In genomic region chr12:31491819-31492598, GRCh38 we compare ENCODE assay signal across 13 cellular contexts.
DNase-seq lines count a peak whose midpoint lies in the region; ATAC-seq, FAIRE-seq and TF ChIP-seq lines count a peak whose summit lies in the region.
"Had no signal": no experiment of that assay in that cellular context is flagged by ENCODE, and none has a peak within 500 bp of the region (broad histone marks: within the 10 kb centered on the region; RNA-seq: fewer than 3 reads in every experiment).

No MANE protein-coding gene starts in this region.

- peak; percentile 89 for DNase-seq in PC-3
- peak; percentile 88 for DNase-seq in epithelial cell of esophagus (ENCODE audit: low read depth)
- no peak for DNase-seq in osteoblast (ENCODE audit: insufficient read length, low spot score, missing footprints)
- no peak for DNase-seq in Peyer's patch
- DNase-seq in anterior cingulate cortex (lab: John Stamatoyannopoulos, UW) = no peak
- DNase-seq in natural killer cell = no peak
- DNase-seq in T-helper 2 cell = no peak
- DNase-seq: activated CD4-positive, alpha-beta memory T cell treated with anti-CD3 and anti-CD28 coated beads, Interleukin-2, amount 10 ng/mL, durations not matched to agents 7 days and 5 days; erythroblast; spleen; upper lobe of left lung had no signal

- no peaks in the 10 kb centered on the region for H3K9me3 Mint-ChIP-seq in natural killer cell
- H3K9me3 Mint-ChIP-seq: activated CD4-positive, alpha-beta memory T cell treated with anti-CD3 and anti-CD28 coated beads, Interleukin-2, amount 10 ng/mL, durations not matched to agents 7 days and 5 days had no signal

- peak; percentile 56 for FAIRE-seq in G401.6 (lab: Jason Lieb, UNC)
- FAIRE-seq: GM12878 had no signal

- H3K4me2 ChIP-seq in PC-3 (ENCODE audit: low read length) = peak overlapping the region; percentile 81
- H3K4me2 ChIP-seq in osteoblast (ENCODE audit: insufficient read depth, low read length) = peak overlapping the region; percentile 50

- BruUV-seq in PC-3 (replicated peaks; lab: Mats Ljungman, UMichigan) = no TSS peak

- peaks cover 0 to 4% of the 10 kb centered on the region in 2 donors for H3K27me3 Mint-ChIP-seq in natural killer cell (ENCODE audit: low read depth in 2 of 2)

- H2AFZ ChIP-seq in PC-3 (ENCODE audit: low read length) = no peak overlapping the region
- H2AFZ ChIP-seq in osteoblast (ENCODE audit: low read length) = no peak overlapping the region

- peak overlapping the region; percentile 67 for H3K9ac ChIP-seq in PC-3 (ENCODE audit: low read length)

- H3K4me1 Mint-ChIP-seq in natural killer cell = no peaks in the 10 kb centered on the region
- H3K4me1 Mint-ChIP-seq: activated CD4-positive, alpha-beta memory T cell treated with anti-CD3 and anti-CD28 coated beads, Interleukin-2, amount 10 ng/mL, durations not matched to agents 7 days and 5 days had no signal

- H3K36me3 Mint-ChIP-seq in natural killer cell = no peaks in the 10 kb centered on the region

- no peak overlapping the region for H3K27ac Mint-ChIP-seq in natural killer cell
- H3K27ac Mint-ChIP-seq: activated CD4-positive, alpha-beta memory T cell treated with anti-CD3 and anti-CD28 coated beads, Interleukin-2, amount 10 ng/mL, durations not matched to agents 7 days and 5 days had no signal

- H3K4me1 ChIP-seq in PC-3 (ENCODE audit: insufficient read depth, low read length) (peaks cover 34% of the 10 kb centered on the region), osteoblast (ENCODE audit: insufficient read depth, low read length) (peaks cover 16% of the 10 kb centered on the region), Peyer's patch (peaks cover 0 to under 1% (median 0%) of the 10 kb centered on the region in 4 donors)
- H3K4me1 ChIP-seq: spleen, upper lobe of left lung had no signal

- H3K9me2 ChIP-seq in PC-3 (replicated peaks; ENCODE audit: low read length) = no peaks in the 10 kb centered on the region

- POLR2A ChIA-PET in PC-3 (lab: Charles Lee; ENCODE audit: unreplicated experiment) = interaction anchor here (0.6 kb wide), 1 partner anchor 22 kb away, joined by 9 read pairs; no protein-coding TSS in a partner anchor

- H3F3A ChIP-seq in PC-3 (ENCODE audit: low read length, unreplicated experiment) = peaks cover 7% of the 10 kb centered on the region

- H3K36me3 ChIP-seq in PC-3 (ENCODE audit: low read depth, low read length) = no peaks in the 10 kb centered on the region
- no peaks in the 10 kb centered on the region for H3K36me3 ChIP-seq in osteoblast (ENCODE audit: insufficient read depth, low read length)
- peaks cover 0 to 18% (median 0%) of the 10 kb centered on the region in 3 donors for H3K36me3 ChIP-seq in Peyer's patch
- H3K36me3 ChIP-seq: upper lobe of left lung had no signal

- peak; percentile 76 for ATAC-seq in PC-3
- no peak for ATAC-seq in natural killer cell
- ATAC-seq: GM12878 had no signal

- TF ChIP-seq CTCF in PC-3 (conservative IDR thresholded peaks at IDR 0.05; ENCODE audit: low read depth, low read length) = no peak
- TF ChIP-seq CTCF in epithelial cell of esophagus (IDR thresholded peaks at IDR 0.05; ENCODE audit: insufficient read depth, low read depth, low read length, missing control alignments) = no peak
- TF ChIP-seq CTCF in osteoblast (IDR thresholded peaks at IDR 0.05; ENCODE audit: extremely low read depth, low read depth, low read length) = no peak
- no peak for TF ChIP-seq CTCF in Peyer's patch (IDR thresholded peaks at IDR 0.05)
- TF ChIP-seq CTCF in natural killer cell (IDR thresholded peaks at IDR 0.05) = no peak

- H3K4me3 ChIP-seq in PC-3 (ENCODE audit: low read length) (peak overlapping the region; percentile 23; the same call in 1 of the 2 replicates), epithelial cell of esophagus (ENCODE audit: low read length) (no peak overlapping the region), osteoblast (ENCODE audit: insufficient read depth, low read length) (no peak overlapping the region), Peyer's patch (no peak overlapping the region)
- H3K4me3 ChIP-seq: GM12878, spleen, upper lobe of left lung had no signal

- H3K4me3 Mint-ChIP-seq in natural killer cell = no peak overlapping the region
- H3K4me3 Mint-ChIP-seq: activated CD4-positive, alpha-beta memory T cell treated with anti-CD3 and anti-CD28 coated beads, Interleukin-2, amount 10 ng/mL, durations not matched to agents 7 days and 5 days had no signal

- no peaks in the 10 kb centered on the region for H3K27me3 ChIP-seq in PC-3 (ENCODE audit: low read length)
- H3K27me3 ChIP-seq in osteoblast (ENCODE audit: insufficient read depth, low read length) = no peaks in the 10 kb centered on the region
- H3K27me3 ChIP-seq in Peyer's patch = no peaks in the 10 kb centered on the region
- H3K27me3 ChIP-seq: spleen, upper lobe of left lung had no signal

- H3K27ac ChIP-seq in PC-3 (ENCODE audit: low read length) (peak overlapping the region; percentile 91), osteoblast (ENCODE audit: low read depth, low read length) (peak overlapping the region; percentile 21), Peyer's patch (no peak overlapping the region)
- H3K27ac ChIP-seq: spleen, upper lobe of left lung had no signal

- H4K20me1 ChIP-seq in PC-3 (ENCODE audit: low read length) (no peaks in the 10 kb centered on the region), osteoblast (ENCODE audit: insufficient read depth, low read length) (no peaks in the 10 kb centered on the region)

- TF ChIP-seq POLR2A in Peyer's patch (IDR thresholded peaks at IDR 0.05) = no peak

- CTCF ChIA-PET in PC-3 (lab: Charles Lee) = no interaction called here

- H3K9me3 ChIP-seq in PC-3 (ENCODE audit: low read length) = no peaks in the 10 kb centered on the region
- no peaks in the 10 kb centered on the region for H3K9me3 ChIP-seq in osteoblast (ENCODE audit: low read depth, low read length)
- no peaks in the 10 kb centered on the region for H3K9me3 ChIP-seq in Peyer's patch
- H3K9me3 ChIP-seq: spleen, upper lobe of left lung had no signal

- intact Hi-C loops in PC-3 (cut with micrococcal nuclease) (loop anchor here (1.0 to 10.0 kb wide), 3 partner anchors 20 to 93 kb away; no protein-coding TSS in a partner anchor), natural killer cell (cut with micrococcal nuclease) (no loop called here)

- H3K79me2 ChIP-seq in PC-3 (ENCODE audit: low read length) = no peaks in the 10 kb centered on the region
- H3K79me2 ChIP-seq in osteoblast (ENCODE audit: insufficient read depth, low read length) = no peaks in the 10 kb centered on the region

Comparison
In these comparisons a context has a peak if more than half of its experiments do, and no peak if none do; other contexts are left out.
1. DNase-seq: peak in PC-3 (single experiment) and epithelial cell of esophagus (single experiment); none in osteoblast (single experiment), Peyer's patch (0 of 3), anterior cingulate cortex (0 of 58), natural killer cell (single experiment) and T-helper 2 cell (0 of 5).
2. H3K27ac ChIP-seq: peak in PC-3 (single experiment) and osteoblast (single experiment); none in Peyer's patch (0 of 4).